In genomic region chr17:7842380-7842949, GRCh38 we compare ENCODE assay signal across 8 cellular contexts. TPM values are rescaled to one million over a fixed set of nuclear protein-coding genes. Genes with fewer than 3 reads are reported as not detected.
DNase-seq lines count a peak whose midpoint lies in the region; ATAC-seq and TF ChIP-seq lines count a peak whose summit lies in the region.

No MANE protein-coding gene starts in this region.

- H3K4me1 ChIP-seq in endocrine pancreas (ENCODE audit: control insufficient read depth, insufficient read depth, low read length): peaks cover 8% of the 10 kb centered on the region
- H3K4me1 ChIP-seq in mononuclear cell (ENCODE audit: insufficient read depth, low read length): peaks cover 61% of the 10 kb centered on the region

- H3K36me3 Mint-ChIP-seq in CD4-positive, alpha-beta T cell (ENCODE audit: low read depth): peaks cover 69% of the 10 kb centered on the region

- H3K27ac ChIP-seq in CD4-positive, alpha-beta T cell (ENCODE audit: low read depth, low read length): peak overlapping the region; percentile 100

- peak; percentile 71 to 97 (median 86) for DNase-seq in CD4-positive, alpha-beta T cell
- DNase-seq in NCI-H1105 (lab: John Stamatoyannopoulos, UW) (peak; percentile 62), COLO829 (ENCODE audit: low spot score) (no peak)
- peak; percentile 88 to 93 (median 88) for DNase-seq in activated CD8-positive, alpha-beta memory T cell treated with anti-CD3 and anti-CD28 coated beads for 48 hours (ENCODE audit: low read depth in 2 of 3, low spot score in 2 of 3)
- DNase-seq in stimulated activated CD8-positive, alpha-beta memory T cell treated with anti-CD3 and anti-CD28 coated beads, Interleukin-2, amount 100 ng/mL, for 1 hour (ENCODE audit: low read depth in 2 of 2): peak; percentile 84 to 95

- CTCF ChIA-PET in CD4-positive, alpha-beta T cell (lab: Charles Lee): interaction anchor here (0.8 to 1.9 kb wide), 5 partner anchors 8 to 146 kb away, joined by 3 to 13 read pairs (median 4); no protein-coding TSS in a partner anchor

- intact Hi-C loops in CD4-positive, alpha-beta T cell (cut with DNase I, micrococcal nuclease): loop anchor here (1.0 to 10.0 kb wide), 7 partner anchors 8 to 608 kb away; partner anchors contain the start of genes DVL2 (in 2 of the 2), PHF23 (in 2 of the 2), KDM6B (in 1 of the 2) and NAA38 (in 1 of the 2)

- H3K9me3 ChIP-seq in CD4-positive, alpha-beta T cell (ENCODE audit: control insufficient read depth, low read length): no peaks in the 10 kb centered on the region
- no peaks in the 10 kb centered on the region for H3K9me3 ChIP-seq in endocrine pancreas (ENCODE audit: control insufficient read depth, low read length)
- no peaks in the 10 kb centered on the region for H3K9me3 ChIP-seq in mononuclear cell (ENCODE audit: low read depth, low read length)

- peak overlapping the region; percentile 38 for H3K4me3 ChIP-seq in endocrine pancreas (ENCODE audit: control insufficient read depth, insufficient read depth, low read length)
- peak overlapping the region; percentile 84 for H3K4me3 ChIP-seq in mononuclear cell (ENCODE audit: low read length)

- peaks cover 52% of the 10 kb centered on the region for H3K4me1 Mint-ChIP-seq in CD4-positive, alpha-beta T cell (ENCODE audit: low read depth)

- H3K36me3 ChIP-seq in endocrine pancreas (ENCODE audit: control insufficient read depth, insufficient read depth, low read length): no peaks in the 10 kb centered on the region

- ATAC-seq in CD4-positive, alpha-beta T cell (ENCODE audit: poor library complexity): peak; percentile 37
- ATAC-seq in GM21526 (IDR thresholded peaks at IDR 0.05; ENCODE audit: low FRiP score, unreplicated experiment): peak; percentile 27

- POLR2A ChIA-PET in CD4-positive, alpha-beta T cell (lab: Charles Lee): interaction anchor here (0.6 to 10.1 kb wide), 10 partner anchors 8 to 600 kb away, joined by 3 to 83 read pairs (median 5); partner anchors contain the start of genes CNTROB, CYB5D1, GABARAP and KDM6B

- no peaks in the 10 kb centered on the region for H3K27me3 ChIP-seq in CD4-positive, alpha-beta T cell (ENCODE audit: control insufficient read depth, insufficient read depth, low read length)
- H3K27me3 ChIP-seq in endocrine pancreas (ENCODE audit: control insufficient read depth, insufficient read depth, low read length): no peaks in the 10 kb centered on the region
- no peaks in the 10 kb centered on the region for H3K27me3 ChIP-seq in mononuclear cell (ENCODE audit: insufficient read depth, low read length)

- peak overlapping the region; percentile 90 for H3K27ac Mint-ChIP-seq in CD4-positive, alpha-beta T cell

- peak overlapping the region; percentile 98 for H3K9ac ChIP-seq in endocrine pancreas (ENCODE audit: control insufficient read depth, insufficient read depth, low read length)

- H3K4me3 Mint-ChIP-seq in CD4-positive, alpha-beta T cell: peak overlapping the region; percentile 92

- H3K27me3 Mint-ChIP-seq in CD4-positive, alpha-beta T cell: peaks cover 10% of the 10 kb centered on the region

- no peak for TF ChIP-seq CTCF in CD4-positive, alpha-beta T cell (IDR thresholded peaks at IDR 0.05)

- no peaks in the 10 kb centered on the region for H3K9me3 Mint-ChIP-seq in CD4-positive, alpha-beta T cell

RNA-seq across cellular contexts. Expression of gene KDM6B, which starts 8.4 kb away (rescaled TPM):
- 100 to 1,000 TPM; 189 to 191 TPM for total RNA-seq in CD4-positive, alpha-beta T cell
- total RNA-seq in mononuclear cell: 88.1 TPM

RNA-seq across cellular contexts. Expression of gene TMEM88, which starts 12.4 kb away (rescaled TPM):
- 10 to 100 TPM; 29.3 to 29.6 TPM for total RNA-seq in CD4-positive, alpha-beta T cell
- 8.5 TPM for total RNA-seq in mononuclear cell

RNA-seq across cellular contexts. Expression of gene NAA38, which starts 14.9 kb away (rescaled TPM):
- 10 to 100 TPM; 15.4 to 16.3 TPM for total RNA-seq in CD4-positive, alpha-beta T cell
- total RNA-seq in mononuclear cell: 14.0 TPM

RNA-seq across cellular contexts. Expression of gene CYB5D1, which starts 15.3 kb away (rescaled TPM):
- 1 to 10 TPM; 8.7 TPM for total RNA-seq in CD4-positive, alpha-beta T cell
- 8.8 TPM for total RNA-seq in mononuclear cell

RNA-seq across cellular contexts. Expression of gene CHD3, which starts 46.1 kb away (rescaled TPM):
- 100 to 1,000 TPM; 263 to 297 TPM for total RNA-seq in CD4-positive, alpha-beta T cell
- total RNA-seq in mononuclear cell: 96.4 TPM
